Comparison of ENCODE assay signal across 25 cellular contexts in the genomic region with DNA sequence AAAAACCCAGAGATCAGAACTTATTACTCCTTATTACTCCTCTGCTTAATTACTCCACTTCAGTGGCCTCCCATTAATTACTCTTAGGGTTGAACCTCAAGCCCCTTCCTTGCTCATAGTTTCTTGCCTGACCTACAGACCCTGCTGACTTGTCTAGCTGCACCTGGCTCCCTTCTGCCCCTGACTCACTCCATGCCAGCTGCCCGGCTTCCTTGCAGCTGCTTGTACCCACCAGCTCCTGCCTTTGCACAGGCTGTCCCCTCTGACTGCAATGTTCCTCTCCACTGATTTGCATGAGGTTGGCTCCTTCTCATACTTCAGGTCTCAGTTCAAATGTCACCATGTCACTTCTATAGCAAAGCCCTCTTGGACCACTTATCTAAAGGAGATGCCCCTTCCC. TPM values are rescaled to one million over a fixed set of nuclear protein-coding genes. Genes with fewer than 3 reads are reported as not detected.
DNase-seq lines count a peak whose midpoint lies in the region; ATAC-seq and TF ChIP-seq lines count a peak whose summit lies in the region.
"Had no signal": no experiment of that assay in that cellular context is flagged by ENCODE, and none has a peak within 500 bp of the region (broad histone marks: within the 10 kb centered on the region; RNA-seq: fewer than 3 reads in every experiment).

No MANE protein-coding gene starts in this region.

- no peak for DNase-seq in CD4-positive, alpha-beta T cell
- DNase-seq in COLO668 (lab: John Stamatoyannopoulos, UW; ENCODE audit: unreplicated experiment) (peak; percentile 43), SHP77 (lab: John Stamatoyannopoulos, UW) (peak; percentile 87 to 90), neural crest cell (ENCODE audit: low read depth, low spot score) (no peak), EL (no peak), HEK293T (ENCODE audit: extremely low spot score) (no peak)
- no peak for DNase-seq in activated CD4-positive, alpha-beta T cell treated with anti-CD3 and anti-CD28 coated beads, Interleukin-2, amount 50 U/mL, for 4 hours
- DNase-seq: Calu3; CD8-positive, alpha-beta T cell; DMS79; H9; NCI-H1092 treated with DMSO at 0.1 percent for 48 hours; NCI-H1436 treated with DMSO at 0.1 percent for 48 hours; NCI-H1930; NCI-H226; NCI-H524; PC-9; RPMI8226; T-helper 1 cell had no signal

- H3K27me3 Mint-ChIP-seq in CD4-positive, alpha-beta T cell, result peaks cover 43% of the 10 kb centered on the region
- H3K27me3 Mint-ChIP-seq in neural crest cell (ENCODE audit: low read depth), result peaks cover 70% of the 10 kb centered on the region

- CTCF ChIA-PET in CD4-positive, alpha-beta T cell (lab: Charles Lee), result interaction anchor here (1.8 kb wide), 1 partner anchor 1146 kb away, joined by 5 read pairs; no protein-coding TSS in a partner anchor
- CTCF ChIA-PET in HEK293T (lab: Yijun Ruan, JAX), result no interaction called here

- H3K27ac ChIP-seq in CD4-positive, alpha-beta T cell (ENCODE audit: low read depth, low read length), result no peak overlapping the region
- H3K27ac ChIP-seq: BLaER1 treated with 17β-estradiol and CSF1 and Interleukin-3, amounts not matched to agents 10 nM and 100 nM; HL-60; PC-9; SJSA1 had no signal

- POLR2A ChIA-PET in CD4-positive, alpha-beta T cell (lab: Charles Lee), result no interaction called here
- POLR2A ChIA-PET in HEK293T (lab: Yijun Ruan, JAX), result no interaction called here

- no peak for TF ChIP-seq CTCF in CD4-positive, alpha-beta T cell (IDR thresholded peaks at IDR 0.05)
- TF ChIP-seq CTCF in neural crest cell (conservative IDR thresholded peaks at IDR 0.05), result no peak

- H3K9me3 ChIP-seq in CD4-positive, alpha-beta T cell (ENCODE audit: control insufficient read depth, low read length), result no peaks in the 10 kb centered on the region
- H3K9me3 ChIP-seq: BLaER1 treated with 17β-estradiol and CSF1 and Interleukin-3, amounts not matched to agents 10 nM and 100 nM; SJSA1 had no signal

- peak overlapping the region; percentile 31 for H3K4me3 Mint-ChIP-seq in CD4-positive, alpha-beta T cell
- H3K4me3 Mint-ChIP-seq in neural crest cell, result peak overlapping the region; percentile 70
- H3K4me3 Mint-ChIP-seq: CD8-positive, alpha-beta T cell; H9 had no signal

- H3K27ac Mint-ChIP-seq in CD4-positive, alpha-beta T cell, result no peak overlapping the region
- H3K27ac Mint-ChIP-seq in neural crest cell (ENCODE audit: unreplicated experiment), result no peak overlapping the region
- H3K27ac Mint-ChIP-seq: CD8-positive, alpha-beta T cell; H9 had no signal

- H3K4me1 Mint-ChIP-seq in CD4-positive, alpha-beta T cell (ENCODE audit: low read depth), result peaks cover 45% of the 10 kb centered on the region
- H3K4me1 Mint-ChIP-seq in neural crest cell, result peaks cover 42% of the 10 kb centered on the region

- H3K27me3 ChIP-seq in CD4-positive, alpha-beta T cell (ENCODE audit: control insufficient read depth, insufficient read depth, low read length), result peaks cover 35% of the 10 kb centered on the region

- intact Hi-C loops in CD4-positive, alpha-beta T cell (cut with DNase I, micrococcal nuclease), result loop anchor here in 1 of 2 experiments (10.0 kb wide), 1 partner anchor 1690 kb away; no protein-coding TSS in a partner anchor

- peaks cover 5% of the 10 kb centered on the region for H3K36me3 Mint-ChIP-seq in CD4-positive, alpha-beta T cell (ENCODE audit: low read depth)
- H3K36me3 Mint-ChIP-seq in neural crest cell (ENCODE audit: low read depth), result no peaks in the 10 kb centered on the region

- H3K9me3 Mint-ChIP-seq in CD4-positive, alpha-beta T cell, result no peaks in the 10 kb centered on the region
- no peaks in the 10 kb centered on the region for H3K9me3 Mint-ChIP-seq in neural crest cell
- H3K9me3 Mint-ChIP-seq: CD8-positive, alpha-beta T cell had no signal

- ATAC-seq in CD4-positive, alpha-beta T cell (ENCODE audit: poor library complexity), result no peak
- ATAC-seq: CD8-positive, alpha-beta T cell; GM12878; HepG2; K562 had no signal

TF ChIP-seq in HEK293T, 16 proteins besides CTCF, POLR2A, EP300 and RAD21:
- no peak for TF ChIP-seq FOXK2 (IDR thresholded peaks at IDR 0.05)
TF ChIP-seq in HEK293T: peak in this region for 0.

RNA-seq across cellular contexts. Expression of gene PTPRU, which starts 1.9 kb away (rescaled TPM):
- under 1 TPM; 0.16 to 0.56 TPM for total RNA-seq in CD4-positive, alpha-beta T cell
- total RNA-seq in neural crest cell, result 4.8 and 5.1 TPM in 2 replicates

RNA-seq across cellular contexts. Expression of gene MECR, which starts 3.7 kb away (rescaled TPM):
- total RNA-seq in CD4-positive, alpha-beta T cell, result 1 to 10 TPM; 5.5 to 6.6 TPM
- total RNA-seq in neural crest cell, result 24.6 and 28.4 TPM in 2 replicates

RNA-seq across cellular contexts. Expression of gene SRSF4, which starts 52.8 kb away (rescaled TPM):
- 10 to 100 TPM; 89.2 to 93.4 TPM for total RNA-seq in CD4-positive, alpha-beta T cell
- 109 and 112 TPM in 2 replicates for total RNA-seq in neural crest cell

Comparison
In these comparisons a context has a peak if more than half of its experiments do, and no peak if none do; other contexts are left out.
1. DNase-seq: peak in COLO668 (single experiment) and SHP77 (2 of 2); none in CD4-positive, alpha-beta T cell (0 of 10), neural crest cell (single experiment), EL (single experiment), activated CD4-positive, alpha-beta T cell treated with anti-CD3 and anti-CD28 coated beads, Interleukin-2, amount 50 U/mL, for 4 hours (0 of 2) and HEK293T (single experiment).